19 cellular contexts compared by ENCODE assay signal in the genomic region with DNA sequence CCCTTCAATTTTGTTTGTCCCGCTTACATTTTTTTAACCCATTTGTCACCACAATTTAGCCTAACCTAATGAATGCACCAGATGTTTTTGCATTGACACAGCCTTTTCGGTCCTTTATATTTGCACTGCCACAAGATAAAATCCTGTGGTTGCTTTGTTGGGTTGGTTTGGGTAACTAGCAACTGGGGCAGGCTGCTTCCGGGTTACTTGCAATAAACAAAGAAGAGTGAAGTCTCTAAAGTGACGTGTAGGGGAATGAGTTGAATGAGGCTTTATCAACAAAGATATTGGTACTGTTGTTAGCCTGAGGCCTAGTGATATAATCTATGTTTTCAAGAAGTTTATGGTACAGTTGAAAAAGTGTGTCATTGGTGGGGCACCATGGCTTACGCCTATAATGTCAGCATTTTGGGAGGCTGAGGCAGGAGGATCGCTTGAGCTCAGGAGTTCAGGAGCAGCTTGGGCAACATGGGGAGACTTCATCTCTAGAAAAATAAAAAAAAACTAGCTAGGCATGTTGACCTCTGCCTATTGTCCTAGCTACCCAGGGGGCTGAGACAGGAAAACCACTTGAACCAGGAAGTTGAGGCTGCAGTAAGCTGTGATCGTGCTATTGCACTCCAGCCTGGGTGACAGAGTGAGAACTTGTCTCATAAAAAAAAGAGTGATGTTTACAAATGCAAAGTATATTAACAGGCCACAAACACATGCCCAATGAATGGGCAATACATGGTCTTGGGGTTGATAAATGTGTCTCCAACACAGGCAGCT.
A peak's percentile ranks its signal among the peaks of the same experiment; 100 is the strongest.
DNase-seq lines count a peak whose midpoint lies in the region; ATAC-seq and TF ChIP-seq lines count a peak whose summit lies in the region.
"Had no signal": no experiment of that assay in that cellular context is flagged by ENCODE, and none has a peak within 500 bp of the region (broad histone marks: within the 10 kb centered on the region; RNA-seq: fewer than 3 reads in every experiment).

No MANE protein-coding gene starts in this region.

- H3K9me3 Mint-ChIP-seq in CD4-positive, alpha-beta T cell, result no peaks in the 10 kb centered on the region
- no peaks in the 10 kb centered on the region for H3K9me3 Mint-ChIP-seq in T-helper 2 cell treated with Interferon-gamma antibody and Interleukin-4, amounts not matched to agents 5 μg/mL and 100 μg/mL, for 36 hours
- H3K9me3 Mint-ChIP-seq in immature natural killer cell, result peaks cover 0 to 2% (median 0%) of the 10 kb centered on the region in 6 donors
- H3K9me3 Mint-ChIP-seq: activated naive CD8-positive, alpha-beta T cell treated with anti-CD3 and anti-CD28 coated beads, Interleukin-2, amount 50 U/mL, for 24 hours; activated T-helper 2 cell treated with anti-CD3 and anti-CD28 coated beads, Interferon-gamma antibody, Interleukin-2, Interleukin-4, amounts not matched to agents 10 μg/mL and 5 μg/mL and 100 μg/mL, durations not matched to agents 14 hours and 24 hours and 36 hours had no signal

- H3K27ac ChIP-seq in CD4-positive, alpha-beta T cell (ENCODE audit: low read depth, low read length), result no peak overlapping the region
- H3K27ac ChIP-seq in breast epithelium, result no peak overlapping the region
- H3K27ac ChIP-seq: gastrocnemius medialis, HL-60 had no signal

- intact Hi-C loops in CD4-positive, alpha-beta T cell (cut with DNase I, micrococcal nuclease), result loop anchor here (5.0 kb wide), 1 partner anchor 264 kb away; no protein-coding TSS in a partner anchor
- intact Hi-C loops in breast epithelium (cut with DNase I; ENCODE audit: low total_unique reads), result no loop called here

- CTCF ChIA-PET in CD4-positive, alpha-beta T cell (lab: Charles Lee), result interaction anchor here (0.6 to 1.6 kb wide), 2 partner anchors 264 to 1676 kb away, joined by 3 to 4 read pairs; no protein-coding TSS in a partner anchor

- H3K4me1 Mint-ChIP-seq in CD4-positive, alpha-beta T cell (ENCODE audit: low read depth), result peaks cover 17% of the 10 kb centered on the region
- H3K4me1 Mint-ChIP-seq in T-helper 2 cell treated with Interferon-gamma antibody and Interleukin-4, amounts not matched to agents 5 μg/mL and 100 μg/mL, for 36 hours (ENCODE audit: low read depth), result peaks cover 3% of the 10 kb centered on the region
- H3K4me1 Mint-ChIP-seq in immature natural killer cell, result peaks cover 27 to 33% of the 10 kb centered on the region in 2 donors

- ATAC-seq in CD4-positive, alpha-beta T cell (ENCODE audit: poor library complexity), result peak; percentile 89
- ATAC-seq: activated naive CD8-positive, alpha-beta T cell treated with anti-CD3 and anti-CD28 coated beads, Interleukin-2, amount 50 U/mL, for 24 hours; gastrocnemius medialis; left lobe of liver had no signal

- POLR2A ChIA-PET in CD4-positive, alpha-beta T cell (lab: Charles Lee), result no interaction called here

- no peak for TF ChIP-seq CTCF in CD4-positive, alpha-beta T cell (IDR thresholded peaks at IDR 0.05)
- TF ChIP-seq CTCF in GM06990 (IDR thresholded peaks at IDR 0.05; ENCODE audit: insufficient read depth, low read length, poor library complexity, severe bottlenecking), result peak; percentile 0
- TF ChIP-seq CTCF in breast epithelium (IDR thresholded peaks at IDR 0.05), result no peak

- no peaks in the 10 kb centered on the region for H3K9me3 ChIP-seq in CD4-positive, alpha-beta T cell (ENCODE audit: control insufficient read depth, low read length)
- no peaks in the 10 kb centered on the region for H3K9me3 ChIP-seq in breast epithelium
- H3K9me3 ChIP-seq: gastrocnemius medialis had no signal

- H3K4me3 ChIP-seq in GM06990 (replicated peaks; ENCODE audit: low read depth, low read length) (no peak overlapping the region), breast epithelium (no peak overlapping the region)
- H3K4me3 ChIP-seq: gastrocnemius medialis had no signal

- TF ChIP-seq POLR2A in breast epithelium (IDR thresholded peaks at IDR 0.05), result no peak

- H3K27me3 ChIP-seq in CD4-positive, alpha-beta T cell (ENCODE audit: control insufficient read depth, insufficient read depth, low read length), result no peaks in the 10 kb centered on the region
- H3K27me3 ChIP-seq in GM06990 (replicated peaks; ENCODE audit: control insufficient read depth, insufficient read depth, low read length), result no peaks in the 10 kb centered on the region
- H3K27me3 ChIP-seq in breast epithelium, result no peaks in the 10 kb centered on the region
- H3K27me3 ChIP-seq: gastrocnemius medialis had no signal

- peak overlapping the region; percentile 74 for H3K27ac Mint-ChIP-seq in CD4-positive, alpha-beta T cell
- peak overlapping the region; percentile 66 for H3K27ac Mint-ChIP-seq in T-helper 2 cell treated with Interferon-gamma antibody and Interleukin-4, amounts not matched to agents 5 μg/mL and 100 μg/mL, for 36 hours
- peak overlapping the region; percentile 95 to 99 (median 98) for H3K27ac Mint-ChIP-seq in immature natural killer cell
- H3K27ac Mint-ChIP-seq: activated naive CD8-positive, alpha-beta T cell treated with anti-CD3 and anti-CD28 coated beads, Interleukin-2, amount 50 U/mL, for 24 hours; activated T-helper 2 cell treated with anti-CD3 and anti-CD28 coated beads, Interferon-gamma antibody, Interleukin-2, Interleukin-4, amounts not matched to agents 10 μg/mL and 5 μg/mL and 100 μg/mL, durations not matched to agents 14 hours and 24 hours and 36 hours; progenitor cell of endocrine pancreas had no signal

- no peak overlapping the region for H3K4me3 Mint-ChIP-seq in CD4-positive, alpha-beta T cell
- peak overlapping the region; percentile 19 for H3K4me3 Mint-ChIP-seq in T-helper 2 cell treated with Interferon-gamma antibody and Interleukin-4, amounts not matched to agents 5 μg/mL and 100 μg/mL, for 36 hours
- peak overlapping the region; percentile 62 to 81 (median 73) for H3K4me3 Mint-ChIP-seq in immature natural killer cell
- H3K4me3 Mint-ChIP-seq: activated naive CD8-positive, alpha-beta T cell treated with anti-CD3 and anti-CD28 coated beads, Interleukin-2, amount 50 U/mL, for 24 hours had no signal

- no peaks in the 10 kb centered on the region for H3K36me3 Mint-ChIP-seq in CD4-positive, alpha-beta T cell (ENCODE audit: low read depth)
- no peaks in the 10 kb centered on the region for H3K36me3 Mint-ChIP-seq in T-helper 2 cell treated with Interferon-gamma antibody and Interleukin-4, amounts not matched to agents 5 μg/mL and 100 μg/mL, for 36 hours (ENCODE audit: low read depth)
- no peaks in the 10 kb centered on the region for H3K36me3 Mint-ChIP-seq in immature natural killer cell

- H3K4me1 ChIP-seq in breast epithelium, result no peaks in the 10 kb centered on the region
- H3K4me1 ChIP-seq: gastrocnemius medialis had no signal

- H3K36me3 ChIP-seq in GM06990 (ENCODE audit: control insufficient read depth, insufficient read depth, low read length) (no peaks in the 10 kb centered on the region), breast epithelium (no peaks in the 10 kb centered on the region)
- H3K36me3 ChIP-seq: gastrocnemius medialis had no signal

- peak in 1 of 10 experiments; percentile 35 for DNase-seq in CD4-positive, alpha-beta T cell
- DNase-seq in GM06990 (ENCODE audit: extremely low read depth, insufficient read length), result no peak
- DNase-seq in T-helper 2 cell treated with Interferon-gamma antibody and Interleukin-4, amounts not matched to agents 5 μg/mL and 100 μg/mL, for 36 hours (ENCODE audit: low spot score), result no peak
- peak; percentile 68 to 78 (median 69) for DNase-seq in immature natural killer cell
- DNase-seq in GDM1 (lab: John Stamatoyannopoulos, UW), result no peak
- no peak for DNase-seq in iPS-NIHi11 (ENCODE audit: low spot score)
- no peak for DNase-seq in breast epithelium (ENCODE audit: low spot score in 2 of 2)
- DNase-seq: gastrocnemius medialis; hippocampal formation; NCI-H1092; NCI-H187; NCI-H524 treated with DMSO at 0.1 percent for 48 hours; NK-92 treated with Interleukin-12 subunit alpha and Interleukin-12 subunit beta, amount 100 ng/mL, for 24 hours; Right ventricle myocardium superior had no signal

- peaks cover 5% of the 10 kb centered on the region for H3K27me3 Mint-ChIP-seq in CD4-positive, alpha-beta T cell
- peaks cover 3% of the 10 kb centered on the region for H3K27me3 Mint-ChIP-seq in T-helper 2 cell treated with Interferon-gamma antibody and Interleukin-4, amounts not matched to agents 5 μg/mL and 100 μg/mL, for 36 hours (ENCODE audit: low read depth)
- H3K27me3 Mint-ChIP-seq in immature natural killer cell (ENCODE audit: low read depth in 3 of 3), result peaks cover 7 to 9% (median 8%) of the 10 kb centered on the region in 3 donors
- H3K27me3 Mint-ChIP-seq: progenitor cell of endocrine pancreas had no signal

Comparison
In these comparisons a context has a peak if more than half of its experiments do, and no peak if none do; other contexts are left out.
1. DNase-seq: peak in immature natural killer cell (3 of 3); none in GM06990 (single experiment), T-helper 2 cell treated with Interferon-gamma antibody and Interleukin-4, amounts not matched to agents 5 μg/mL and 100 μg/mL, for 36 hours (single experiment), GDM1 (single experiment), iPS-NIHi11 (single experiment) and breast epithelium (0 of 2).
2. Peak in every context shown above with its lines, with median percentiles within 50 percentile points of each other: H3K27ac Mint-ChIP-seq.